Comparison of ENCODE assay signal across 27 cellular contexts in the genomic region with DNA sequence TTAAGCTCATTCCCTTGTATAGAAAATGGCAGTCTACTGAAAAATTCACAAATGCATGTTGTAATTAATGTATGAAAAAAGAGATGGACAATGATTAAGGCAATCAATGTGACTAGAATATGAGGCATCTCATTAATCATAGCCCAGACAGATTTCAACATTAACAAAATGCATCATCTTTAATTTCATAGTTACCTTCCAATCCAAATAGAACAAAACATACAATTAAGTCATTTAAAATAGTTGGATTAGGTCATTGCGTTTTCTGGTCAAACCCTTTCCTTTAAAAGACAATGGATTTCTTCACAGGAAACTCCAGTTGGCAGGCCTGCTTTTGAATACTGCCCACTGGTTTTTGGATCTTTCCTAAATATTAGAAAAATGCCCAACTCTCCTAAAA.
DNase-seq lines count a peak whose midpoint lies in the region; ATAC-seq, FAIRE-seq and TF ChIP-seq lines count a peak whose summit lies in the region.
"Had no signal": no experiment of that assay in that cellular context is flagged by ENCODE, and none has a peak within 500 bp of the region (broad histone marks: within the 10 kb centered on the region; RNA-seq: fewer than 3 reads in every experiment).

No MANE protein-coding gene starts in this region.

- H3K9me1 ChIP-seq in keratinocyte (ENCODE audit: control insufficient read depth, extremely low read depth, insufficient read depth, low read length): no peaks in the 10 kb centered on the region

- H3K4me3 ChIP-seq in GM23248 (no peak overlapping the region), keratinocyte (ENCODE audit: control insufficient read depth in 2 of 3, extremely low read depth in 1 of 3, insufficient read depth in 2 of 3, low read depth in 1 of 3, low read length in 3 of 3) (no peak overlapping the region)
- H3K4me3 ChIP-seq: body of pancreas, left lung, mucosa of descending colon, stomach, tibial artery had no signal

- in situ Hi-C loops in GM23248 (cut with MboI): no loop called here

- H3K4me2 ChIP-seq in GM23248 (ENCODE audit: unreplicated experiment): peak overlapping the region; percentile 18
- no peak overlapping the region for H3K4me2 ChIP-seq in keratinocyte (ENCODE audit: control insufficient read depth, extremely low read depth, insufficient read depth, low read depth, low read length)

- H3K36me3 Mint-ChIP-seq in stimulated activated naive B cell treated with anti-CD40 and anti-IgM and Interleukin-4, amounts not matched to agents 10 μg/mL and 1 μg/mL and 100 μg/mL, for 72 hours: no peaks in the 10 kb centered on the region
- H3K36me3 Mint-ChIP-seq: CD8-positive, alpha-beta memory T cell; natural killer cell treated with Interleukin-12 subunit alpha and Interleukin-12 subunit beta and Interleukin-15 and Interleukin-18, amount 100 ng/mL, for 72 hours had no signal

- no peaks in the 10 kb centered on the region for H3F3A ChIP-seq in GM23248 (ENCODE audit: insufficient read depth)

- H3K27ac ChIP-seq in GM23248 (peak overlapping the region; percentile 47), keratinocyte (ENCODE audit: control insufficient read depth, insufficient read depth, low read length) (peak overlapping the region; percentile 42)
- H3K27ac ChIP-seq: body of pancreas, left lung, stomach, tibial artery, WERI-Rb-1 had no signal

- H4K20me1 ChIP-seq in GM23248 (ENCODE audit: insufficient read depth): no peaks in the 10 kb centered on the region
- no peaks in the 10 kb centered on the region for H4K20me1 ChIP-seq in keratinocyte (ENCODE audit: control insufficient read depth, extremely low read depth, insufficient read depth, low read length)

- H3K4me3 Mint-ChIP-seq in stimulated activated naive B cell treated with anti-CD40 and anti-IgM and Interleukin-4, amounts not matched to agents 10 μg/mL and 1 μg/mL and 100 μg/mL, for 72 hours: no peak overlapping the region
- H3K4me3 Mint-ChIP-seq: activated T-cell treated with anti-CD3 and anti-CD28 coated beads, Interleukin-2, amount 50 U/mL, for 24 hours; CD8-positive, alpha-beta memory T cell; natural killer cell treated with Interleukin-12 subunit alpha and Interleukin-12 subunit beta and Interleukin-15 and Interleukin-18, amount 100 ng/mL, for 72 hours had no signal

- H3K27me3 Mint-ChIP-seq in stimulated activated naive B cell treated with anti-CD40 and anti-IgM and Interleukin-4, amounts not matched to agents 10 μg/mL and 1 μg/mL and 100 μg/mL, for 72 hours: no peaks in the 10 kb centered on the region
- H3K27me3 Mint-ChIP-seq: activated T-cell treated with anti-CD3 and anti-CD28 coated beads, Interleukin-2, amount 50 U/mL, for 24 hours; CD8-positive, alpha-beta memory T cell; natural killer cell treated with Interleukin-12 subunit alpha and Interleukin-12 subunit beta and Interleukin-15 and Interleukin-18, amount 100 ng/mL, for 72 hours had no signal

- H3K36me3 ChIP-seq in GM23248 (ENCODE audit: low read depth) (no peaks in the 10 kb centered on the region), keratinocyte (ENCODE audit: control insufficient read depth in 2 of 2, extremely low read depth in 1 of 2, insufficient read depth in 2 of 2, low read length in 2 of 2) (no peaks in the 10 kb centered on the region)
- H3K36me3 ChIP-seq: BE2C, left lung, stomach, tibial artery, WERI-Rb-1 had no signal

- peak; percentile 23 for FAIRE-seq in keratinocyte (lab: Jason Lieb, UNC)
- FAIRE-seq: small intestine had no signal

- 0 to 13% methylated on average over 1 of the region's 1 CpG for WGBS in GM23248 (ENCODE audit: low coverage in 1 of 2, low lambda C conversion rate in 2 of 2, missing lambda C conversion rate in 2 of 2), 2 experiments

- no peaks in the 10 kb centered on the region for H3K27me3 ChIP-seq in GM23248 (replicated peaks; ENCODE audit: insufficient read depth)
- no peaks in the 10 kb centered on the region for H3K27me3 ChIP-seq in keratinocyte (ENCODE audit: control insufficient read depth, extremely low read depth, insufficient read depth, low read length)
- H3K27me3 ChIP-seq: BE2C, body of pancreas, left lung, stomach, tibial artery had no signal

- H3K9me3 ChIP-seq in GM23248 (ENCODE audit: low read depth) (no peaks in the 10 kb centered on the region), keratinocyte (ENCODE audit: control insufficient read depth, low read depth, low read length) (no peaks in the 10 kb centered on the region)
- H3K9me3 ChIP-seq: BE2C, body of pancreas, left lung, mucosa of descending colon, stomach, tibial artery had no signal

- H3K9ac ChIP-seq in GM23248 (no peak overlapping the region), keratinocyte (ENCODE audit: control insufficient read depth, extremely low read depth, insufficient read depth, low read length) (no peak overlapping the region)

- H3K4me1 Mint-ChIP-seq in stimulated activated naive B cell treated with anti-CD40 and anti-IgM and Interleukin-4, amounts not matched to agents 10 μg/mL and 1 μg/mL and 100 μg/mL, for 72 hours: no peaks in the 10 kb centered on the region
- H3K4me1 Mint-ChIP-seq: CD8-positive, alpha-beta memory T cell had no signal

- no peaks in the 10 kb centered on the region for H3K9me2 ChIP-seq in GM23248 (ENCODE audit: insufficient read depth)

- H3K27ac Mint-ChIP-seq in stimulated activated naive B cell treated with anti-CD40 and anti-IgM and Interleukin-4, amounts not matched to agents 10 μg/mL and 1 μg/mL and 100 μg/mL, for 72 hours: no peak overlapping the region
- H3K27ac Mint-ChIP-seq: activated T-cell treated with anti-CD3 and anti-CD28 coated beads, Interleukin-2, amount 50 U/mL, for 24 hours; CD8-positive, alpha-beta memory T cell; natural killer cell treated with Interleukin-12 subunit alpha and Interleukin-12 subunit beta and Interleukin-15 and Interleukin-18, amount 100 ng/mL, for 72 hours had no signal

- peak overlapping the region; percentile 11; the same call in 1 of the 2 replicates for H2AFZ ChIP-seq in GM23248
- no peak overlapping the region for H2AFZ ChIP-seq in keratinocyte (ENCODE audit: control insufficient read depth, low read length)

- dilution Hi-C loops in keratinocyte (cut with MboI; ENCODE audit: extremely low pct_ligation_motif_present, low sequenced_read_pairs): no loop called here

- H3K79me2 ChIP-seq in GM23248 (ENCODE audit: insufficient read depth) (no peaks in the 10 kb centered on the region), keratinocyte (ENCODE audit: control insufficient read depth, insufficient read depth, low read length) (no peaks in the 10 kb centered on the region)

- no peaks in the 10 kb centered on the region for H3K9me3 Mint-ChIP-seq in stimulated activated naive B cell treated with anti-CD40 and anti-IgM and Interleukin-4, amounts not matched to agents 10 μg/mL and 1 μg/mL and 100 μg/mL, for 72 hours
- H3K9me3 Mint-ChIP-seq: natural killer cell treated with Interleukin-12 subunit alpha and Interleukin-12 subunit beta and Interleukin-15 and Interleukin-18, amount 100 ng/mL, for 72 hours had no signal

- H3K4me1 ChIP-seq in GM23248 (ENCODE audit: insufficient read depth): peaks cover 13% of the 10 kb centered on the region
- H3K4me1 ChIP-seq in keratinocyte (ENCODE audit: control insufficient read depth, extremely low read depth, insufficient read depth, low read length): peaks cover 15% of the 10 kb centered on the region
- H3K4me1 ChIP-seq: BE2C, body of pancreas, left lung, stomach, tibial artery had no signal

- ATAC-seq in stimulated activated naive B cell treated with anti-CD40 and anti-IgM and Interleukin-4, amounts not matched to agents 10 μg/mL and 1 μg/mL and 100 μg/mL, for 72 hours (replicated peaks): no peak
- no peak for ATAC-seq in GM21717 (IDR thresholded peaks at IDR 0.05; ENCODE audit: unreplicated experiment)
- ATAC-seq: body of pancreas; left lung; mucosa of descending colon; natural killer cell treated with Interleukin-12 subunit alpha and Interleukin-12 subunit beta and Interleukin-15 and Interleukin-18, amount 100 ng/mL, for 72 hours had no signal

- peak; percentile 77 for DNase-seq in GM23248
- DNase-seq in NCI-H2081 treated with DMSO at 0.1 percent for 48 hours (lab: John Stamatoyannopoulos, UW): peak; percentile 4
- DNase-seq in dermis microvascular lymphatic vessel endothelial cell (ENCODE audit: low read depth in 2 of 2): peak; percentile 48 to 70
- DNase-seq in keratinocyte (ENCODE audit: low read depth, low spot score): peak; percentile 15
- DNase-seq in stimulated activated naive B cell treated with anti-CD40 and anti-IgM and Interleukin-4, amounts not matched to agents 10 μg/mL and 1 μg/mL and 100 μg/mL, for 72 hours: no peak
- DNase-seq in NCI-H82 (lab: John Stamatoyannopoulos, UW): no peak
- DNase-seq: activated CD4-positive, alpha-beta T cell treated with anti-CD3 and anti-CD28 coated beads for 48 hours; activated naive CD4-positive, alpha-beta T cell; activated T-cell treated with anti-CD3 and anti-CD28 coated beads, Interleukin-2, amount 50 U/mL, for 24 hours; BE2C; body of pancreas; CD8-positive, alpha-beta memory T cell; left lung; mucosa of descending colon; NCI-H1105 treated with DMSO at 0.1 percent for 48 hours; NCI-H345; NCI-H774; SHP77; small intestine; stimulated activated CD8-positive, alpha-beta memory T cell treated with anti-CD3 and anti-CD28 coated beads, Interleukin-4, amount 100 ng/mL, for 48 hours; stomach; SW 1271; T1000; tibial artery; WERI-Rb-1 had no signal

- no peak for TF ChIP-seq CTCF in keratinocyte (optimal IDR thresholded peaks at IDR 0.05 in 1 of 3, IDR thresholded peaks at IDR 0.05 in 1 of 3, conservative IDR thresholded peaks at IDR 0.05 in 1 of 3; ENCODE audit: extremely low read depth in 1 of 3, insufficient read depth in 2 of 3, low read length in 3 of 3)

Comparison
In these comparisons a context has a peak if more than half of its experiments do, and no peak if none do; other contexts are left out.
1. DNase-seq: peak in GM23248 (single experiment), NCI-H2081 treated with DMSO at 0.1 percent for 48 hours (single experiment), dermis microvascular lymphatic vessel endothelial cell (2 of 2) and keratinocyte (single experiment); none in stimulated activated naive B cell treated with anti-CD40 and anti-IgM and Interleukin-4, amounts not matched to agents 10 μg/mL and 1 μg/mL and 100 μg/mL, for 72 hours (single experiment) and NCI-H82 (single experiment).